Comparison of ENCODE assay signal across 13 cellular contexts in genomic region chr2:191050640-191050987, GRCh38. TPM values are rescaled to one million over a fixed set of nuclear protein-coding genes. Genes with fewer than 3 reads are reported as not detected.
DNase-seq lines count a peak whose midpoint lies in the region; FAIRE-seq and TF ChIP-seq lines count a peak whose summit lies in the region.
"Had no signal": no experiment of that assay in that cellular context is flagged by ENCODE, and none has a peak within 500 bp of the region (broad histone marks: within the 10 kb centered on the region; RNA-seq: fewer than 3 reads in every experiment).

No MANE protein-coding gene starts in this region.

- H3K79me2 ChIP-seq in mesendoderm (ENCODE audit: control insufficient read depth, insufficient read depth, low read length): no peaks in the 10 kb centered on the region
- H3K79me2 ChIP-seq in neural progenitor cell (ENCODE audit: low read depth): no peaks in the 10 kb centered on the region
- H3K79me2 ChIP-seq: parathyroid adenoma had no signal

- no peaks in the 10 kb centered on the region for H3K27me3 Mint-ChIP-seq in neural progenitor cell (ENCODE audit: insufficient read depth, low read depth)

- H3K36me3 Mint-ChIP-seq in neural progenitor cell: no peaks in the 10 kb centered on the region

- no peaks in the 10 kb centered on the region for H3K79me1 ChIP-seq in mesendoderm (ENCODE audit: low read length)

- no peaks in the 10 kb centered on the region for H3K9me3 ChIP-seq in neural progenitor cell (ENCODE audit: low read depth)
- H3K9me3 ChIP-seq: SK-N-SH had no signal

- H3K27me3 ChIP-seq in bronchial epithelial cell (ENCODE audit: control insufficient read depth, insufficient read depth, low read length) (no peaks in the 10 kb centered on the region), mesendoderm (ENCODE audit: insufficient read depth, low read length, poor library complexity) (no peaks in the 10 kb centered on the region), neural progenitor cell (no peaks in the 10 kb centered on the region)

- H3K56ac ChIP-seq in mesendoderm (ENCODE audit: low read length): no peak overlapping the region

- no peak overlapping the region for H3K23ac ChIP-seq in mesendoderm (ENCODE audit: low read length)

- H3K4me3 ChIP-seq in AG09309 (ENCODE audit: control insufficient read depth, low read depth, low read length): no peak overlapping the region
- H3K4me3 ChIP-seq in bronchial epithelial cell (ENCODE audit: low read depth, low read length): no peak overlapping the region
- H3K4me3 ChIP-seq in mesendoderm (ENCODE audit: low read length): no peak overlapping the region
- no peak overlapping the region for H3K4me3 ChIP-seq in neural progenitor cell

- peaks cover 11% of the 10 kb centered on the region for H3K4me1 Mint-ChIP-seq in neural progenitor cell

- DNase-seq in AG09309 (ENCODE audit: low read depth): peak; percentile 86
- DNase-seq in GM04504 (ENCODE audit: low read depth): peak; percentile 80
- DNase-seq in bronchial epithelial cell (ENCODE audit: low read depth): peak; percentile 40
- peak; percentile 38 for DNase-seq in mesendoderm
- no peak for DNase-seq in GDM1 (lab: John Stamatoyannopoulos, UW)
- no peak for DNase-seq in stimulated activated CD4-positive, alpha-beta T cell treated with anti-CD3 and anti-CD28 coated beads, Interleukin-1b, Interleukin-23, amount 100 ng/mL, for 48 hours
- no peak for DNase-seq in LoVo (ENCODE audit: low spot score)
- no peak for DNase-seq in neural progenitor cell (ENCODE audit: low spot score)
- DNase-seq: activated CD4-positive, alpha-beta T cell treated with anti-CD3 and anti-CD28 coated beads, Interleukin-2, amount 50 U/mL, for 1 hour; activated naive CD4-positive, alpha-beta T cell treated with Interleukin-2 at 50 U/mL for 16 hours; hypothalamus; SK-N-SH had no signal

- H3K9ac ChIP-seq in mesendoderm (ENCODE audit: low read length) (no peak overlapping the region), neural progenitor cell (no peak overlapping the region)
- H3K9ac ChIP-seq: parathyroid adenoma, SK-N-SH had no signal

- H3F3A ChIP-seq in neural progenitor cell (ENCODE audit: low read depth): no peaks in the 10 kb centered on the region

- no peak overlapping the region for H3K27ac Mint-ChIP-seq in neural progenitor cell

- no peak for FAIRE-seq in bronchial epithelial cell (lab: Jason Lieb, UNC)

- peaks cover 10% of the 10 kb centered on the region for H3K4me1 ChIP-seq in mesendoderm (ENCODE audit: control insufficient read depth, low read depth, low read length)
- H3K4me1 ChIP-seq in neural progenitor cell: peaks cover 4% of the 10 kb centered on the region
- H3K4me1 ChIP-seq: parathyroid adenoma had no signal

- no peak overlapping the region for H2BK5ac ChIP-seq in mesendoderm (ENCODE audit: low read length)

- H3K4me2 ChIP-seq in mesendoderm (ENCODE audit: low read length) (no peak overlapping the region), neural progenitor cell (no peak overlapping the region)
- H3K4me2 ChIP-seq: SK-N-SH had no signal

- no peaks in the 10 kb centered on the region for H4K20me1 ChIP-seq in neural progenitor cell (ENCODE audit: low read depth)

- no peak overlapping the region for H4K5ac ChIP-seq in mesendoderm (ENCODE audit: low read length)

- H3K27ac ChIP-seq in mesendoderm (ENCODE audit: low read depth, low read length): no peak overlapping the region
- H3K27ac ChIP-seq in neural progenitor cell: no peak overlapping the region
- H3K27ac ChIP-seq: parathyroid adenoma had no signal

- H3K18ac ChIP-seq in mesendoderm (ENCODE audit: low read length): peak overlapping the region; percentile 93

- H2AFZ ChIP-seq in neural progenitor cell (replicated peaks): no peak overlapping the region
- H2AFZ ChIP-seq: parathyroid adenoma had no signal

- peak overlapping the region; percentile 92 for H2BK15ac ChIP-seq in mesendoderm (replicated peaks; ENCODE audit: low read depth)

- H4K8ac ChIP-seq in mesendoderm (ENCODE audit: low read depth, low read length): no peak overlapping the region

- H2BK120ac ChIP-seq in mesendoderm (ENCODE audit: low read depth, low read length): peak overlapping the region; percentile 76

- H2AK5ac ChIP-seq in mesendoderm (ENCODE audit: low read length): no peak overlapping the region

- no CpG with 5 or more reads among the region's 1 CpG for WGBS in mesendoderm (ENCODE audit: extremely low coverage, insufficient coverage, low lambda C conversion rate)

- H3K4ac ChIP-seq in mesendoderm (ENCODE audit: low read depth, low read length): no peak overlapping the region

- no peak for TF ChIP-seq CTCF in AG09309 (IDR thresholded peaks at IDR 0.05; ENCODE audit: control insufficient read depth, insufficient read depth, low read depth, low read length, missing control alignments)
- TF ChIP-seq CTCF in bronchial epithelial cell (IDR thresholded peaks at IDR 0.05; ENCODE audit: insufficient read depth, low read length, severe bottlenecking): no peak
- no peak for TF ChIP-seq CTCF in neural progenitor cell (IDR thresholded peaks at IDR 0.05)

- no peak overlapping the region for H3K4me3 Mint-ChIP-seq in neural progenitor cell

- H3K9me3 Mint-ChIP-seq in neural progenitor cell: no peaks in the 10 kb centered on the region

- H3K36me3 ChIP-seq in bronchial epithelial cell (ENCODE audit: control insufficient read depth, insufficient read depth, low read length): no peaks in the 10 kb centered on the region
- H3K36me3 ChIP-seq in mesendoderm (ENCODE audit: control insufficient read depth, insufficient read depth, low read length): no peaks in the 10 kb centered on the region
- H3K36me3 ChIP-seq in neural progenitor cell: no peaks in the 10 kb centered on the region

RNA-seq across cellular contexts. Expression of gene STAT1, which starts 36.6 kb away (rescaled TPM):
- total RNA-seq in bronchial epithelial cell (29.0 and 50.2 TPM in 2 replicates), neural progenitor cell (ENCODE audit: low replicate concordance) (52.5 and 61.7 TPM in 2 replicates)
- 21.3 TPM for polyA plus RNA-seq in mesendoderm (2013, experiment 1 of 2)
- 21.5 TPM for polyA plus RNA-seq in mesendoderm (2013, experiment 2 of 2)

Comparison
In these comparisons a context has a peak if more than half of its experiments do, and no peak if none do; other contexts are left out.
1. DNase-seq: peak in AG09309 (single experiment), GM04504 (single experiment), bronchial epithelial cell (single experiment) and mesendoderm (single experiment); none in GDM1 (single experiment), stimulated activated CD4-positive, alpha-beta T cell treated with anti-CD3 and anti-CD28 coated beads, Interleukin-1b, Interleukin-23, amount 100 ng/mL, for 48 hours (single experiment), LoVo (single experiment) and neural progenitor cell (single experiment).